13 cellular contexts compared by ENCODE assay signal in the genomic region with DNA sequence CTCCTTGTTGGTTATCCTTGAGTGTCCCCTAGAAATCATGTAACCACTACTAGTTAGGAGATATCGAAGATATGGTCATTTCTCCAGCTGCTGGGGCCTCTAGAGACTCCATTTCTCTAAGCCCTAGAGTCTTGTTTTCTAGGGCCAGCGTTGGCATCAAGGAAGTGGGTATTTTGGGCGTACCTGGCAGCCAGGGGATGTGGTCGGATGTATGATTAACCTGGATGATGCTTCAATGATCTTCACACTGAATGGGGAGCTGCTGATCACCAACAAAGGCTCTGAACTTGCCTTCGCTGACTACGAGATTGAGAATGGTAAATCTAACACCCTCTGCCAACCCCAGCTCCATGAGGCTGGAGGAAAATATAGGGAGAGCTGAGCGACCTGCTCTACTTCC.
"Had no signal": no experiment of that assay in that cellular context is flagged by ENCODE, and none has a peak within 500 bp of the region (broad histone marks: within the 10 kb centered on the region; RNA-seq: fewer than 3 reads in every experiment).

No MANE protein-coding gene starts in this region.

- DNase-seq: activated CD4-positive, alpha-beta T cell treated with anti-CD3 and anti-CD28 coated beads, Interleukin-2, amount 10 ng/mL, durations not matched to agents 24 days and 14 days; activated CD8-positive, alpha-beta T cell treated with anti-CD3 and anti-CD28 coated beads, Interleukin-2, amount 10 ng/mL, durations not matched to agents 7 days and 5 days; activated naive CD4-positive, alpha-beta T cell treated with anti-CD3 and anti-CD28 coated beads for 36 hours; activated naive CD8-positive, alpha-beta T cell treated with anti-CD3 and anti-CD28 coated beads, Interleukin-2, amount 50 U/mL, for 24 hours; activated T-cell treated with anti-CD3 and anti-CD28 coated beads, Interleukin-2, amount 50 U/mL, for 24 hours; anterior cingulate cortex; caudate nucleus; mesendoderm; naive thymus-derived CD4-positive, alpha-beta T cell; stimulated activated CD4-positive, alpha-beta T cell treated with anti-CD3 and anti-CD28 coated beads, Interleukin-12 subunit alpha, Interleukin-12 subunit beta, amount 100 ng/mL, for 4 hours; stimulated activated CD4-positive, alpha-beta T cell treated with anti-CD3 and anti-CD28 coated beads, Interleukin-1b, Interleukin-23, amount 100 ng/mL, for 48 hours; stimulated activated naive CD4-positive, alpha-beta T cell treated with Interleukin-2 at 50 U/mL for 16 hours; tibial artery had no signal

- ATAC-seq: activated CD8-positive, alpha-beta T cell treated with anti-CD3 and anti-CD28 coated beads, Interleukin-2, amount 10 ng/mL, durations not matched to agents 7 days and 5 days; activated naive CD8-positive, alpha-beta T cell treated with anti-CD3 and anti-CD28 coated beads, Interleukin-2, amount 50 U/mL, for 24 hours; naive thymus-derived CD4-positive, alpha-beta T cell had no signal
